Comparison of ENCODE assay signal across 14 cellular contexts in genomic region chr10:85610381-85611092, GRCh38.
A peak's percentile ranks its signal among the peaks of the same experiment; 100 is the strongest.
DNase-seq lines count a peak whose midpoint lies in the region.
"Had no signal": no experiment of that assay in that cellular context is flagged by ENCODE, and none has a peak within 500 bp of the region (broad histone marks: within the 10 kb centered on the region; RNA-seq: fewer than 3 reads in every experiment).

No MANE protein-coding gene starts in this region.

- in situ Hi-C loops in ACHN (cut with HindIII; ENCODE audit: low pct_ligation_motif_present, low pct_unique_long_range_greater_than_20kb, low sequenced_read_pairs) = no loop called here

- H3K27ac ChIP-seq in angular gyrus (ENCODE audit: low read depth, low read length) = peak overlapping the region; percentile 10
- H3K27ac ChIP-seq: BLaER1 had no signal

- peak; percentile 29 for DNase-seq in activated CD8-positive, alpha-beta memory T cell treated with anti-CD3 and anti-CD28 coated beads, Interleukin-2, amount 50 U/mL, for 48 hours
- DNase-seq in activated CD8-positive, alpha-beta memory T cell treated with anti-CD3 and anti-CD28 coated beads, Interleukin-2, amount 50 U/mL, for 4 hours = no peak
- peak; percentile 18 for DNase-seq in middle frontal gyrus (ENCODE audit: extremely low spot score, low spot score)
- no peak for DNase-seq in SKM-1 (lab: John Stamatoyannopoulos, UW; ENCODE audit: unreplicated experiment)
- DNase-seq in ACHN = no peak
- DNase-seq in HuH-7 (ENCODE audit: low spot score) = no peak
- DNase-seq: DMS79, NCI-H1105 treated with DMSO at 0.1 percent for 48 hours, NCI-H1694, NCI-H2081 treated with DMSO at 0.1 percent for 48 hours, NCI-H510A, NCI-H774 had no signal

Comparison
In these comparisons a context has a peak if more than half of its experiments do, and no peak if none do; other contexts are left out.
1. DNase-seq: peak in activated CD8-positive, alpha-beta memory T cell treated with anti-CD3 and anti-CD28 coated beads, Interleukin-2, amount 50 U/mL, for 48 hours (single experiment) and middle frontal gyrus (single experiment); none in activated CD8-positive, alpha-beta memory T cell treated with anti-CD3 and anti-CD28 coated beads, Interleukin-2, amount 50 U/mL, for 4 hours (single experiment), SKM-1 (single experiment), ACHN (single experiment) and HuH-7 (single experiment).